15 cellular contexts compared by ENCODE assay signal in the genomic region with DNA sequence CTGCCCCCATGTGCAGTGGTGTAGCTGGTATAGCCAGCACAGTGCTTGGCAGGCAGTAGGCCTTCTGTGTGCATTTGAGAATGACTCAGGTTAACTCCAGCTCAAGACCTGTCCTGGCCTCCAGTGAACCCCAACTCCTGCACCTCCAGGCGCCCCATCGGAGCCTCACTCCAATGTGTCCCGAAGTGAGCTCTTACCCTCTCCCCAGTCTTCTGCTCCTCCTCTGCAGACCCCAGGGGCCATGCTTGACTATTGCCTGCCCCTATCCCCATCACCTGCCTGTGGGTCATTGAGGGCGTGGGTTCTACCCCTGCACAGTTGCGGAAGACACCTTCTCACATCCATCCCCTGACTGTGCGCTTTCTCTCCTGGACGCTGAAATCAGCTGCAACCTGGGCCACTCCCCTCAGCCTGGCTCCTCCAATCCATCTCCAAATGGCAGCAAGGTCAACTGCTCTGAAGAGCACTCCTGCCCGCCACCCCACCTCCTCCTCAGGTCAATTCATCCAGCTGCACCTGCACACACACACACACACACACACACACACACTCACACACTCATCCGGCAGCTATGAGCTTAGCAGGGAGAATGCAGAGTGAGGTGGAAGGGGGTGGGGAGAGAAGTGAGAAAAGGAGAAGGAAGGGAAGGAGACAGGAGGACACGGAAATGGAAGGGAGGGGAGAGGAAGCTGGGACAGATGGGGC.
DNase-seq lines count a peak whose midpoint lies in the region; ATAC-seq and TF ChIP-seq lines count a peak whose summit lies in the region.
"Had no signal": no experiment of that assay in that cellular context is flagged by ENCODE, and none has a peak within 500 bp of the region (broad histone marks: within the 10 kb centered on the region; RNA-seq: fewer than 3 reads in every experiment).

No MANE protein-coding gene starts in this region.

- intact Hi-C loops in Right ventricle myocardium superior (cut with DNase I) (no loop called here), left ventricle myocardium superior (cut with micrococcal nuclease) (no loop called here), left ventricle myocardium inferior (cut with micrococcal nuclease) (no loop called here), aorta (cut with DNase I) (no loop called here)

- H3K4me3 ChIP-seq in left ventricle myocardium inferior (no peak overlapping the region), aorta (ENCODE audit: low read length in 2 of 2) (no peak overlapping the region)
- H3K4me3 ChIP-seq: SJSA1 had no signal

- 95 to 97% methylated on average over 10 of the region's 10 CpGs for WGBS in aorta, 2 donors

- DNase-seq in Right ventricle myocardium superior (no peak), left ventricle myocardium superior (no peak), NCI-H69 (lab: John Stamatoyannopoulos, UW) (peak; percentile 13), left ventricle myocardium inferior (peak; percentile 7), aorta (peak; percentile 25 to 73), anterior cingulate cortex (lab: John Stamatoyannopoulos, UW) (no peak)
- DNase-seq in stimulated activated naive CD4-positive, alpha-beta T cell (lab: John Stamatoyannopoulos, UW), result no peak
- DNase-seq: activated CD4-positive, alpha-beta memory T cell treated with anti-CD3 and anti-CD28 coated beads for 36 hours; MM.1S; NCI-H524 treated with DMSO at 0.1 percent for 48 hours; nucleus accumbens; trophoblast cell had no signal

- no peak for TF ChIP-seq CTCF in left ventricle myocardium inferior (IDR thresholded peaks at IDR 0.05; ENCODE audit: borderline replicate concordance)

- no peaks in the 10 kb centered on the region for H3K36me3 ChIP-seq in left ventricle myocardium inferior
- H3K36me3 ChIP-seq in aorta (ENCODE audit: control insufficient read depth in 1 of 2, insufficient read depth in 2 of 2, low read length in 1 of 2), result no peaks in the 10 kb centered on the region
- H3K36me3 ChIP-seq: SJSA1 had no signal

- peak; percentile 28 for ATAC-seq in Right ventricle myocardium superior (ENCODE audit: poor library complexity)
- no peak for ATAC-seq in left ventricle myocardium superior
- ATAC-seq in aorta (ENCODE audit: low FRiP score), result no peak
- no peak for ATAC-seq in GM19463 (IDR thresholded peaks at IDR 0.05; ENCODE audit: unreplicated experiment)
- ATAC-seq: stimulated activated memory B cell treated with anti-CD40 and anti-IgM and Interleukin-4, amounts not matched to agents 10 μg/mL and 1 μg/mL and 100 μg/mL, for 72 hours had no signal

- H3K27me3 ChIP-seq in left ventricle myocardium inferior (ENCODE audit: low read depth) (peaks cover 44% of the 10 kb centered on the region), aorta (ENCODE audit: control insufficient read depth in 1 of 2, insufficient read depth in 2 of 2, low read length in 1 of 2) (no peaks in the 10 kb centered on the region)
- H3K27me3 ChIP-seq: SJSA1 had no signal

- H3K27ac ChIP-seq in left ventricle myocardium inferior (replicated peaks) (no peak overlapping the region), aorta (ENCODE audit: low read depth in 1 of 2, low read length in 2 of 2) (no peak overlapping the region)
- H3K27ac ChIP-seq: SJSA1 had no signal

- H3K9me3 ChIP-seq in left ventricle myocardium inferior (replicated peaks) (no peaks in the 10 kb centered on the region), aorta (ENCODE audit: control insufficient read depth, low read length) (no peaks in the 10 kb centered on the region)
- H3K9me3 ChIP-seq: SJSA1 had no signal

- H3K4me1 ChIP-seq in left ventricle myocardium inferior (peaks cover 11% of the 10 kb centered on the region), aorta (ENCODE audit: control insufficient read depth in 1 of 2, insufficient read depth in 2 of 2, low read length in 2 of 2) (no peaks in the 10 kb centered on the region)

Comparison
In these comparisons a context has a peak if more than half of its experiments do, and no peak if none do; other contexts are left out.
1. DNase-seq: peak in NCI-H69 (single experiment), left ventricle myocardium inferior (single experiment) and aorta (2 of 2); none in Right ventricle myocardium superior (single experiment), left ventricle myocardium superior (single experiment), stimulated activated naive CD4-positive, alpha-beta T cell (0 of 6) and anterior cingulate cortex (0 of 58).